Comparison of ENCODE assay signal across 22 cellular contexts in the genomic region with DNA sequence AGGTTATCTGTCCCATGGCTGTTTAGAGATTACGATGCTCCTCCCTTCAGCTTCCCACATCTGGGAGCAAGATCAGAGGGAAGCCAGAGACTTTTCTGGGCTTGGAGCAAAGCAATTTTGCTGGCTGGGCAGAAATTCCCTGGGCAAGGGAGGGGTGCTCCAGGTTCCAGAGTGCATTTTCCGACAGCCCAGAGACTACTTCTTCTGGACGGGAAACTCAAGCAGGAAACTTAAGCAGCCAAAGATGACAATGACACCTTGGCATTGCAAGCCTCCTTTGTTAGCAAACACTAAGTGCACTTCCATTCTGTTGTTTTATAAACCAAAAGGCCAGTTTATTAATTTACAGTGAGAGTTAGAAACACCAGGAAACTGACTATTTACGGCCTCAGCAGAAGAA.
"Had no signal": no experiment of that assay in that cellular context is flagged by ENCODE, and none has a peak within 500 bp of the region (broad histone marks: within the 10 kb centered on the region; RNA-seq: fewer than 3 reads in every experiment).

No MANE protein-coding gene starts in this region.

- H3K4me3 Mint-ChIP-seq: activated CD8-positive, alpha-beta memory T cell treated with anti-CD3 and anti-CD28 coated beads, Interleukin-2, amount 10 ng/mL, durations not matched to agents 7 days and 5 days; activated naive CD4-positive, alpha-beta T cell treated with anti-CD3 and anti-CD28 coated beads, Interleukin-2, amount 10 ng/mL, durations not matched to agents 7 days and 5 days; activated naive CD8-positive, alpha-beta T cell treated with anti-CD3 and anti-CD28 coated beads for 36 hours; activated T-cell treated with anti-CD3 and anti-CD28 coated beads, Interleukin-2, amount 50 U/mL, for 4 hours; T-helper 1 cell treated with Interleukin-12 subunit alpha and Interleukin-12 subunit beta and Interleukin-4 antibody, amounts not matched to agents 30 μg/mL and 1 μg/mL, for 36 hours; WTC11 had no signal

- DNase-seq: activated CD4-positive, alpha-beta T cell treated with anti-CD3 and anti-CD28 coated beads for 48 hours; activated CD4-positive, alpha-beta T cell treated with anti-CD3 and anti-CD28 coated beads, Interleukin-2, amount 50 U/mL, for 48 hours; activated CD4-positive, CD25-positive, alpha-beta regulatory T cell treated with anti-CD3 and anti-CD28 coated beads, Interleukin-2, amount 50 U/mL, for 72 hours; activated CD8-positive, alpha-beta memory T cell treated with anti-CD3 and anti-CD28 coated beads, Interleukin-2, amount 10 ng/mL, durations not matched to agents 7 days and 5 days; activated gamma-delta T cell; activated naive CD4-positive, alpha-beta T cell treated with anti-CD3 and anti-CD28 coated beads, Interleukin-2, amount 10 ng/mL, durations not matched to agents 7 days and 5 days; activated naive CD8-positive, alpha-beta T cell treated with anti-CD3 and anti-CD28 coated beads for 36 hours; activated T-cell treated with anti-CD3 and anti-CD28 coated beads, Interleukin-2, amount 50 U/mL, for 4 hours; central memory CD4-positive, alpha-beta T cell; NCI-H1105 treated with DMSO at 0.1 percent for 48 hours; NCI-H1436 treated with DMSO at 0.1 percent for 48 hours; NCI-H187; NCI-H2081; NCI-H510A treated with DMSO at 0.1 percent for 48 hours; NCI-H69; NK-92 treated with Interleukin-12 subunit alpha and Interleukin-12 subunit beta, amount 100 ng/mL, for 24 hours; OCI-M1; RPMI8226; SHP77 had no signal

- H3K36me3 Mint-ChIP-seq: activated CD8-positive, alpha-beta memory T cell treated with anti-CD3 and anti-CD28 coated beads, Interleukin-2, amount 10 ng/mL, durations not matched to agents 7 days and 5 days; activated naive CD4-positive, alpha-beta T cell treated with anti-CD3 and anti-CD28 coated beads, Interleukin-2, amount 10 ng/mL, durations not matched to agents 7 days and 5 days; activated naive CD8-positive, alpha-beta T cell treated with anti-CD3 and anti-CD28 coated beads for 36 hours; WTC11 had no signal

- H3K27me3 Mint-ChIP-seq: activated naive CD8-positive, alpha-beta T cell treated with anti-CD3 and anti-CD28 coated beads for 36 hours had no signal

- ATAC-seq: activated CD8-positive, alpha-beta memory T cell treated with anti-CD3 and anti-CD28 coated beads, Interleukin-2, amount 10 ng/mL, durations not matched to agents 7 days and 5 days; activated T-cell treated with anti-CD3 and anti-CD28 coated beads, Interleukin-2, amount 50 U/mL, for 4 hours; Panc1; WTC11 had no signal

- H3K27ac Mint-ChIP-seq: activated CD8-positive, alpha-beta memory T cell treated with anti-CD3 and anti-CD28 coated beads, Interleukin-2, amount 10 ng/mL, durations not matched to agents 7 days and 5 days; activated naive CD4-positive, alpha-beta T cell treated with anti-CD3 and anti-CD28 coated beads, Interleukin-2, amount 10 ng/mL, durations not matched to agents 7 days and 5 days; activated naive CD8-positive, alpha-beta T cell treated with anti-CD3 and anti-CD28 coated beads for 36 hours; T-helper 1 cell treated with Interleukin-12 subunit alpha and Interleukin-12 subunit beta and Interleukin-4 antibody, amounts not matched to agents 30 μg/mL and 1 μg/mL, for 36 hours; WTC11 had no signal

- H3K9me3 Mint-ChIP-seq: activated naive CD4-positive, alpha-beta T cell treated with anti-CD3 and anti-CD28 coated beads, Interleukin-2, amount 10 ng/mL, durations not matched to agents 7 days and 5 days; activated naive CD8-positive, alpha-beta T cell treated with anti-CD3 and anti-CD28 coated beads for 36 hours; activated T-cell treated with anti-CD3 and anti-CD28 coated beads, Interleukin-2, amount 50 U/mL, for 4 hours; T-helper 1 cell treated with Interleukin-12 subunit alpha and Interleukin-12 subunit beta and Interleukin-4 antibody, amounts not matched to agents 30 μg/mL and 1 μg/mL, for 36 hours; WTC11 had no signal
